Comparison of ENCODE assay signal across 8 cellular contexts in the genomic region with DNA sequence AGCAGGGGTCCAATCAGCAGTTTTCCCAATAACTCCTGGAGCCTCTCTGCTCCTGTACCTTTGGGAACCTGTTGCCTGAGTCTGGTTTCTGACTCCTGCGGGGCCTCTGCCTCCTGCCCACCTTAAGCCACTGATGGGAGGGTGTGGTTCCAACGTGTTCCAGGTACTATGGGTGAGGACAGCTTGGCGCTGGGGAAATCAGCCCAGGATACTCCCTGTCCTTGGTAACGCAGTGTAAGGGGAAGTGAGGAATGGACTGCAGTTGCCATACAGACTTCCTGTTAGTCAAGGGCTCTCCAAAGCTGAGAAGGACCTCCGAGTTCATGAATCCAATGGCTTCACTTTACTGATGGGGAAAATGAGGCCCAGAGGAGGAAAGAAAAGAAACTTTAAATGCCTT. TPM values are rescaled to one million over a fixed set of nuclear protein-coding genes. Genes with fewer than 3 reads are reported as not detected.
DNase-seq lines count a peak whose midpoint lies in the region; ATAC-seq and TF ChIP-seq lines count a peak whose summit lies in the region.

No MANE protein-coding gene starts in this region.

- DNase-seq in heart right ventricle (no peak), Right ventricle myocardium inferior (ENCODE audit: missing footprints) (no peak), memory B cell (ENCODE audit: low spot score in 2 of 2) (peak in 1 of 2 donors; percentile 37), vagina (ENCODE audit: extremely low spot score in 2 of 2) (no peak), NCI-H128 (lab: John Stamatoyannopoulos, UW; ENCODE audit: unreplicated experiment) (no peak), NCI-H345 (lab: John Stamatoyannopoulos, UW) (no peak)
- DNase-seq in activated naive CD8-positive, alpha-beta T cell treated with anti-CD3 and anti-CD28 coated beads for 36 hours = no peak

- 42 to 43% methylated on average over 5 of the region's 5 CpGs for WGBS in heart right ventricle, 2 donors

- H3K27ac ChIP-seq in heart right ventricle = peak overlapping the region; percentile 70 to 95 (median 86)
- peak overlapping the region; percentile 94 for H3K27ac ChIP-seq in vagina

- H3K27me3 Mint-ChIP-seq in activated naive CD8-positive, alpha-beta T cell treated with anti-CD3 and anti-CD28 coated beads for 36 hours = no peaks in the 10 kb centered on the region
- no peaks in the 10 kb centered on the region for H3K27me3 Mint-ChIP-seq in memory B cell

- no peak for TF ChIP-seq POLR2A in vagina (IDR thresholded peaks at IDR 0.05)

- H3K36me3 Mint-ChIP-seq in activated naive CD8-positive, alpha-beta T cell treated with anti-CD3 and anti-CD28 coated beads for 36 hours = peaks cover 13% of the 10 kb centered on the region
- H3K36me3 Mint-ChIP-seq in memory B cell = peaks cover 6% of the 10 kb centered on the region

- H3K4me1 ChIP-seq in heart right ventricle (peaks cover 17 to 47% (median 43%) of the 10 kb centered on the region in 9 donors), vagina (peaks cover 45% of the 10 kb centered on the region)

- peak overlapping the region; percentile 57 for H3K27ac Mint-ChIP-seq in activated naive CD8-positive, alpha-beta T cell treated with anti-CD3 and anti-CD28 coated beads for 36 hours
- peak overlapping the region; percentile 94 for H3K27ac Mint-ChIP-seq in memory B cell

- H3K9me3 Mint-ChIP-seq in activated naive CD8-positive, alpha-beta T cell treated with anti-CD3 and anti-CD28 coated beads for 36 hours = no peaks in the 10 kb centered on the region
- no peaks in the 10 kb centered on the region for H3K9me3 Mint-ChIP-seq in memory B cell

- peak overlapping the region; percentile 77 for H3K4me3 Mint-ChIP-seq in activated naive CD8-positive, alpha-beta T cell treated with anti-CD3 and anti-CD28 coated beads for 36 hours
- peak overlapping the region; percentile 91 for H3K4me3 Mint-ChIP-seq in memory B cell

- ATAC-seq in heart right ventricle (no peak), Right ventricle myocardium inferior (no peak), memory B cell (ENCODE audit: low read depth) (no peak), HG03342 (IDR thresholded peaks at IDR 0.05; ENCODE audit: unreplicated experiment) (no peak)

- no peak for TF ChIP-seq CTCF in heart right ventricle (IDR thresholded peaks at IDR 0.05)
- no peak for TF ChIP-seq CTCF in vagina (IDR thresholded peaks at IDR 0.05)

- intact Hi-C loops in heart right ventricle (cut with DNase I) (loop anchor here (1.0 to 5.0 kb wide), 15 partner anchors 35 to 1445 kb away; a partner anchor contains a TSS), Right ventricle myocardium inferior (cut with DNase I) (loop anchor here (1.0 to 2.0 kb wide), 4 partner anchors 80 to 315 kb away; a partner anchor contains a TSS), vagina (cut with DNase I) (loop anchor here (2.0 kb wide), 1 partner anchor 107 kb away; no protein-coding TSS in a partner anchor)

- H3K9me3 ChIP-seq in heart right ventricle (no peaks in the 10 kb centered on the region), vagina (no peaks in the 10 kb centered on the region)

- peaks cover 36% of the 10 kb centered on the region for H3K4me1 Mint-ChIP-seq in activated naive CD8-positive, alpha-beta T cell treated with anti-CD3 and anti-CD28 coated beads for 36 hours
- peaks cover 43% of the 10 kb centered on the region for H3K4me1 Mint-ChIP-seq in memory B cell

- H3K4me3 ChIP-seq in heart right ventricle (peak overlapping the region in 5 of 10 donors; percentile 79 to 97 (median 93)), vagina (peak overlapping the region in 1 of 2 donors; percentile 90)

- H3K36me3 ChIP-seq in heart right ventricle (peaks cover 0 to 14% (median 0%) of the 10 kb centered on the region in 9 donors), vagina (no peaks in the 10 kb centered on the region)

- H3K27me3 ChIP-seq in heart right ventricle (no peaks in the 10 kb centered on the region), vagina (no peaks in the 10 kb centered on the region)

RNA-seq across cellular contexts. Expression of a gene that starts 1.2 kb away (rescaled TPM):
- total RNA-seq in heart right ventricle (10 to 100 TPM; 33.8 to 42.7 (median 39.0) TPM), Right ventricle myocardium inferior (37.4 TPM), vagina (35.6 TPM)
- polyA plus RNA-seq in heart right ventricle = 10 to 100 TPM; 12.6 to 18.9 TPM
- total RNA-seq in activated naive CD8-positive, alpha-beta T cell treated with anti-CD3 and anti-CD28 coated beads for 36 hours = 10 to 100 TPM; 27.7 to 29.0 TPM

RNA-seq across cellular contexts. Expression of a gene that starts 24.5 kb away (rescaled TPM):
- 10 to 100 TPM in 5 of 10 donors, 1 to 10 TPM in 5; 7.0 to 13.2 (median 9.9) TPM for total RNA-seq in heart right ventricle
- polyA plus RNA-seq in heart right ventricle = 1 to 10 TPM; 9.4 to 9.7 TPM
- total RNA-seq in Right ventricle myocardium inferior = 11.9 TPM
- total RNA-seq in activated naive CD8-positive, alpha-beta T cell treated with anti-CD3 and anti-CD28 coated beads for 36 hours = 10 to 100 TPM; 29.3 to 29.5 TPM
- 6.6 TPM for total RNA-seq in vagina
